In the genomic region with DNA sequence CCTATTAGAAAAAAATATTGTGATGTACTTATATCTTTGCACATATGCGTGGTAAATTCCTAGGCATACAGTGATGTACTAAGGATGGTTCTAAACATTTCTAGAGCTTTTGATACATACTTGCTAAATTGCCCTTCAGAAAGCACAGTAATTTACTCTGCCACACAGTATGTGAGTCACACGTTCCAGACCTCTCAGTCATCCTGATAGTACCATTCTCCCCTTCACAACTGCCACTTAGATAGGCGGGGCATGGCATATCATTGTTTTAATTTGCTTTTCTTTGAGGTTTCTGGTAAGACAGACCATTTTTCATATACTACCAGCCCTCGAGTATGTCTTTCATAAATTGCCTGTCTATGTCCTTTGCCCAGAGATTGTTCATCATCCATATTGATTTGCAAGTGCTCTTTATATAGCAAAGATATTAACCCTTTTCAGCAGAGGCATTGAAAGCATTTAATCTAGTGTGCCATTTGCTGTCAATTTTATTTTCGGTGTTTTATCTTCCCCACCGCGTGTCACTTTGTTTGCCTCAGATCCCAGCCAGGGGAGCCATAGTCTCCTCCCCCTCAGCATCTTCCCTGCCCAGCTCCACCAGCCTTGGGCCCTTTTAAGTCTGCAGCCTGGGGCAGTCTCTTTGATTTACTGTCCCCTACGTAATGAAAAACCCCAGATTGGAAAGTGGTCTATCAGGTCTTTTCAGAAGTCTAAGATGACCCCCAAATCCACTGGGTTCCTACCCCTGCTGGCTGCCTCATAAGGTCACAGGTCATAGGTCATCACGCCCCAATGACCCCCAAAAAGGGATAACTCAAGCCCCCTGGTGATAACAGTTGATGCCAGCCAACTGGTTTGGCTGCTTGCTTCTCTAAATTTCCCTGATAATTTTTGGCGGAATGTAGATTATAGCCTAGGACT, we compare ENCODE assay signal across 18 cellular contexts. TPM values are rescaled to one million over a fixed set of nuclear protein-coding genes. Genes with fewer than 3 reads are reported as not detected.
A peak's percentile ranks its signal among the peaks of the same experiment; 100 is the strongest.
DNase-seq lines count a peak whose midpoint lies in the region; ATAC-seq, FAIRE-seq and TF ChIP-seq lines count a peak whose summit lies in the region.
"Had no signal": no experiment of that assay in that cellular context is flagged by ENCODE, and none has a peak within 500 bp of the region (broad histone marks: within the 10 kb centered on the region; RNA-seq: fewer than 3 reads in every experiment).

No MANE protein-coding gene starts in this region.

- TF ChIP-seq POLR2A in vagina (IDR thresholded peaks at IDR 0.05) = no peak

- H3K27me3 Mint-ChIP-seq in activated T-cell treated with anti-CD3 and anti-CD28 coated beads, Interleukin-2, amount 50 U/mL, for 4 hours (ENCODE audit: low read depth) = peaks cover 39% of the 10 kb centered on the region

- H3K36me3 ChIP-seq in bronchial epithelial cell (ENCODE audit: control insufficient read depth, insufficient read depth, low read length) = no peaks in the 10 kb centered on the region
- no peaks in the 10 kb centered on the region for H3K36me3 ChIP-seq in vagina
- H3K36me3 ChIP-seq: ascending aorta, HAP-1 had no signal

- TF ChIP-seq CTCF in bronchial epithelial cell (IDR thresholded peaks at IDR 0.05; ENCODE audit: insufficient read depth, low read length, severe bottlenecking) (no peak), vagina (IDR thresholded peaks at IDR 0.05) (no peak)

- H3K9me3 Mint-ChIP-seq in activated T-cell treated with anti-CD3 and anti-CD28 coated beads, Interleukin-2, amount 50 U/mL, for 4 hours = no peaks in the 10 kb centered on the region
- no peaks in the 10 kb centered on the region for H3K9me3 Mint-ChIP-seq in stimulated activated effector memory CD8-positive, alpha-beta T cell treated with anti-CD3 and anti-CD28 coated beads, Interleukin-12 subunit alpha, Interleukin-12 subunit beta, amount 100 ng/mL, for 72 hours
- H3K9me3 Mint-ChIP-seq: mesothelial cell of epicardium had no signal

- no peaks in the 10 kb centered on the region for H3K4me1 Mint-ChIP-seq in activated T-cell treated with anti-CD3 and anti-CD28 coated beads, Interleukin-2, amount 50 U/mL, for 4 hours (ENCODE audit: low read depth)
- H3K4me1 Mint-ChIP-seq in stimulated activated effector memory CD8-positive, alpha-beta T cell treated with anti-CD3 and anti-CD28 coated beads, Interleukin-12 subunit alpha, Interleukin-12 subunit beta, amount 100 ng/mL, for 72 hours = no peaks in the 10 kb centered on the region
- H3K4me1 Mint-ChIP-seq: mesothelial cell of epicardium had no signal

- intact Hi-C loops in vagina (cut with DNase I) = no loop called here

- no peak overlapping the region for H3K4me3 Mint-ChIP-seq in activated T-cell treated with anti-CD3 and anti-CD28 coated beads, Interleukin-2, amount 50 U/mL, for 4 hours
- no peak overlapping the region for H3K4me3 Mint-ChIP-seq in stimulated activated effector memory CD8-positive, alpha-beta T cell treated with anti-CD3 and anti-CD28 coated beads, Interleukin-12 subunit alpha, Interleukin-12 subunit beta, amount 100 ng/mL, for 72 hours
- H3K4me3 Mint-ChIP-seq: mesothelial cell of epicardium had no signal

- H3K4me1 ChIP-seq in vagina = no peaks in the 10 kb centered on the region
- H3K4me1 ChIP-seq: ascending aorta, HAP-1 had no signal

- no peak overlapping the region for H3K27ac ChIP-seq in vagina
- H3K27ac ChIP-seq: ascending aorta had no signal

- peak; percentile 62 to 65 for ATAC-seq in activated T-cell treated with anti-CD3 and anti-CD28 coated beads, Interleukin-2, amount 50 U/mL, for 4 hours
- peak; percentile 70 for ATAC-seq in stimulated activated effector memory CD8-positive, alpha-beta T cell treated with anti-CD3 and anti-CD28 coated beads, Interleukin-12 subunit alpha, Interleukin-12 subunit beta, amount 100 ng/mL, for 72 hours
- no peak for ATAC-seq in HG03175 (IDR thresholded peaks at IDR 0.05; ENCODE audit: unreplicated experiment)

- H3K27ac Mint-ChIP-seq in stimulated activated effector memory CD8-positive, alpha-beta T cell treated with anti-CD3 and anti-CD28 coated beads, Interleukin-12 subunit alpha, Interleukin-12 subunit beta, amount 100 ng/mL, for 72 hours = no peak overlapping the region
- H3K27ac Mint-ChIP-seq: mesothelial cell of epicardium had no signal

- no peaks in the 10 kb centered on the region for H3K36me3 Mint-ChIP-seq in activated T-cell treated with anti-CD3 and anti-CD28 coated beads, Interleukin-2, amount 50 U/mL, for 4 hours (ENCODE audit: insufficient read depth)
- H3K36me3 Mint-ChIP-seq in stimulated activated effector memory CD8-positive, alpha-beta T cell treated with anti-CD3 and anti-CD28 coated beads, Interleukin-12 subunit alpha, Interleukin-12 subunit beta, amount 100 ng/mL, for 72 hours = no peaks in the 10 kb centered on the region
- H3K36me3 Mint-ChIP-seq: mesothelial cell of epicardium had no signal

- no peaks in the 10 kb centered on the region for H3K9me3 ChIP-seq in vagina
- H3K9me3 ChIP-seq: ascending aorta, HAP-1 had no signal

- H3K4me3 ChIP-seq in bronchial epithelial cell (ENCODE audit: low read depth, low read length) (no peak overlapping the region), vagina (no peak overlapping the region)
- H3K4me3 ChIP-seq: ascending aorta, HAP-1 had no signal

- no peak for DNase-seq in activated T-cell treated with anti-CD3 and anti-CD28 coated beads, Interleukin-2, amount 50 U/mL, for 4 hours
- no peak for DNase-seq in activated T-cell treated with anti-CD3 and anti-CD28 coated beads, Interleukin-2, amount 50 U/mL, for 48 hours
- DNase-seq in NCI-H460 (ENCODE audit: extremely low read depth, low read depth) (peak; percentile 89), bronchial epithelial cell (ENCODE audit: low read depth) (peak; percentile 84), vagina (ENCODE audit: extremely low spot score in 2 of 2) (no peak)
- no peak for DNase-seq in stimulated activated effector memory CD8-positive, alpha-beta T cell treated with anti-CD3 and anti-CD28 coated beads, Interleukin-12 subunit alpha, Interleukin-12 subunit beta, amount 100 ng/mL, for 72 hours (ENCODE audit: low spot score in 2 of 2)
- DNase-seq in stimulated activated CD4-positive, alpha-beta T cell treated with anti-CD3 and anti-CD28 coated beads, Interleukin-2, amount 100 ng/mL, for 48 hours = no peak
- DNase-seq: activated CD4-positive, alpha-beta T cell treated with anti-CD3 and anti-CD28 coated beads for 4 hours; NCI-H345; nucleus accumbens; small intestine had no signal

- H3K27me3 ChIP-seq in bronchial epithelial cell (ENCODE audit: control insufficient read depth, insufficient read depth, low read length) = peaks cover 4% of the 10 kb centered on the region
- no peaks in the 10 kb centered on the region for H3K27me3 ChIP-seq in vagina
- H3K27me3 ChIP-seq: ascending aorta had no signal

- FAIRE-seq in bronchial epithelial cell (lab: Jason Lieb, UNC) = no peak
- FAIRE-seq: small intestine had no signal

RNA-seq across cellular contexts. Expression of a gene that starts 11.8 kb away (rescaled TPM):
- total RNA-seq in activated T-cell treated with anti-CD3 and anti-CD28 coated beads, Interleukin-2, amount 50 U/mL, for 4 hours = not detected
- total RNA-seq in NCI-H460 (2014; rRNA removed; shearing (Covaris generic)) = 0.98 and 1.4 TPM in 2 replicates
- 0.60 and 0.85 TPM in 2 replicates for polyA plus RNA-seq in NCI-H460 (2014; cell fraction: nucleus; rRNA removed)
- 0.13 TPM in 1 of 2 replicates, not detected in the other for total RNA-seq in bronchial epithelial cell
- not detected for total RNA-seq in vagina
- total RNA-seq: ascending aorta; dermis microvascular lymphatic vessel endothelial cell; fibroblast of villous mesenchyme; mesothelial cell of epicardium; T-helper 1 cell treated with Interleukin-12 subunit alpha and Interleukin-12 subunit beta and Interleukin-4 antibody, amounts not matched to agents 30 ng/mL and 1 ng/mL, for 36 hours had no signal

Comparison
In these comparisons a context has a peak if more than half of its experiments do, and no peak if none do; other contexts are left out.
1. DNase-seq: peak in NCI-H460 (single experiment) and bronchial epithelial cell (single experiment); none in activated T-cell treated with anti-CD3 and anti-CD28 coated beads, Interleukin-2, amount 50 U/mL, for 4 hours (single experiment), activated T-cell treated with anti-CD3 and anti-CD28 coated beads, Interleukin-2, amount 50 U/mL, for 48 hours (0 of 2), stimulated activated effector memory CD8-positive, alpha-beta T cell treated with anti-CD3 and anti-CD28 coated beads, Interleukin-12 subunit alpha, Interleukin-12 subunit beta, amount 100 ng/mL, for 72 hours (0 of 2), stimulated activated CD4-positive, alpha-beta T cell treated with anti-CD3 and anti-CD28 coated beads, Interleukin-2, amount 100 ng/mL, for 48 hours (0 of 2) and vagina (0 of 2).